In genomic region chr2:188512456-188512855, GRCh38 we compare ENCODE assay signal across 8 cellular contexts.
DNase-seq lines count a peak whose midpoint lies in the region; ATAC-seq and TF ChIP-seq lines count a peak whose summit lies in the region.

No MANE protein-coding gene starts in this region.

- no peaks in the 10 kb centered on the region for H3K9me3 ChIP-seq in testis

- H3K27ac ChIP-seq in testis = no peak overlapping the region
- no peak overlapping the region for H3K27ac ChIP-seq in coronary artery

- WGBS in testis, 2 donors = 24 to 33% methylated on average over 2 of the region's 2 CpGs

- H3K27me3 ChIP-seq in testis = no peaks in the 10 kb centered on the region

- peak; percentile 17 for TF ChIP-seq CTCF in AG04449 (IDR thresholded peaks at IDR 0.05; ENCODE audit: insufficient read depth, low read length, missing control alignments)
- TF ChIP-seq CTCF in foreskin fibroblast (IDR thresholded peaks at IDR 0.05; ENCODE audit: low read depth, low read length) = peak; percentile 42
- TF ChIP-seq CTCF in testis (IDR thresholded peaks at IDR 0.05) = peak; percentile 16 to 49 (median 19)
- TF ChIP-seq CTCF in coronary artery (IDR thresholded peaks at IDR 0.05) = no peak

- H3K4me3 ChIP-seq in AG04449 (ENCODE audit: low read depth, low read length) (no peak overlapping the region), foreskin fibroblast (ENCODE audit: low read depth in 1 of 2, low read length in 2 of 2) (no peak overlapping the region), testis (no peak overlapping the region), coronary artery (no peak overlapping the region)

- intact Hi-C loops in testis (cut with DNase I; ENCODE audit: low total_unique reads) = no loop called here

- CTCF ChIA-PET in AG04449 (lab: Yijun Ruan, JAX) = interaction anchor here (0.5 to 3.7 kb wide), 16 partner anchors 11 to 1039 kb away, joined by 3 to 25 read pairs (median 4); partner anchors contain the start of gene GULP1

- no peaks in the 10 kb centered on the region for H3K36me3 ChIP-seq in testis (ENCODE audit: low read depth, missing control alignments)

- ATAC-seq in GM18868 (IDR thresholded peaks at IDR 0.05; ENCODE audit: unreplicated experiment) (peak; percentile 76), GM19397 (IDR thresholded peaks at IDR 0.05; ENCODE audit: unreplicated experiment) (no peak)

- H3K4me1 ChIP-seq in testis = no peaks in the 10 kb centered on the region

- POLR2A ChIA-PET in AG04449 (lab: Yijun Ruan, JAX) = no interaction called here

- no peak for TF ChIP-seq POLR2A in testis (IDR thresholded peaks at IDR 0.05)

- DNase-seq in AG04449 (ENCODE audit: low read depth, low spot score) = no peak
- peak; percentile 71 for DNase-seq in LHCN-M2 (ENCODE audit: low read depth)
- DNase-seq in SHP77 treated with DMSO at 0.1 percent for 48 hours (lab: John Stamatoyannopoulos, UW) = peak; percentile 35
- DNase-seq in foreskin fibroblast = peak; percentile 45 to 78
- no peak for DNase-seq in testis
- no peak for DNase-seq in coronary artery (ENCODE audit: low spot score)

Comparison
In these comparisons a context has a peak if more than half of its experiments do, and no peak if none do; other contexts are left out.
1. DNase-seq: peak in LHCN-M2 (single experiment), SHP77 treated with DMSO at 0.1 percent for 48 hours (single experiment) and foreskin fibroblast (2 of 2); none in AG04449 (single experiment), testis (single experiment) and coronary artery (single experiment).